Comparison of ENCODE assay signal across 15 cellular contexts in genomic region chr7:96952974-96953391, GRCh38. TPM values are rescaled to one million over a fixed set of nuclear protein-coding genes. Genes with fewer than 3 reads are reported as not detected.
DNase-seq lines count a peak whose midpoint lies in the region; ATAC-seq, FAIRE-seq and TF ChIP-seq lines count a peak whose summit lies in the region.
"Had no signal": no experiment of that assay in that cellular context is flagged by ENCODE, and none has a peak within 500 bp of the region (broad histone marks: within the 10 kb centered on the region; RNA-seq: fewer than 3 reads in every experiment).

No MANE protein-coding gene starts in this region.

- POLR2A ChIA-PET in activated CD8-positive, alpha-beta T cell treated with anti-CD3 and anti-CD28 coated beads for 36 hours (lab: Charles Lee): no interaction called here

- H3K79me2 ChIP-seq in osteoblast (ENCODE audit: insufficient read depth, low read length): no peaks in the 10 kb centered on the region

- peak overlapping the region; percentile 48 for H3K4me2 ChIP-seq in osteoblast (ENCODE audit: insufficient read depth, low read length)

- peaks cover 34% of the 10 kb centered on the region for H3K27me3 Mint-ChIP-seq in T-helper 17 cell
- H3K27me3 Mint-ChIP-seq in activated CD8-positive, alpha-beta T cell treated with anti-CD3 and anti-CD28 coated beads for 36 hours: peaks cover 19% of the 10 kb centered on the region

- no peak overlapping the region for H2AFZ ChIP-seq in osteoblast (ENCODE audit: low read length)

- H3K4me3 Mint-ChIP-seq in T-helper 17 cell: no peak overlapping the region
- no peak overlapping the region for H3K4me3 Mint-ChIP-seq in activated CD8-positive, alpha-beta T cell treated with anti-CD3 and anti-CD28 coated beads for 36 hours
- H3K4me3 Mint-ChIP-seq: activated naive CD4-positive, alpha-beta T cell treated with anti-CD3 and anti-CD28 coated beads for 36 hours had no signal

- H3K4me1 Mint-ChIP-seq in T-helper 17 cell: no peaks in the 10 kb centered on the region
- H3K4me1 Mint-ChIP-seq in activated CD8-positive, alpha-beta T cell treated with anti-CD3 and anti-CD28 coated beads for 36 hours (ENCODE audit: low read depth): no peaks in the 10 kb centered on the region

- ATAC-seq in T-helper 17 cell: no peak
- no peak for ATAC-seq in activated CD8-positive, alpha-beta T cell treated with anti-CD3 and anti-CD28 coated beads for 36 hours
- ATAC-seq: heart left ventricle had no signal

- TF ChIP-seq CTCF in bronchial epithelial cell (IDR thresholded peaks at IDR 0.05; ENCODE audit: insufficient read depth, low read length, severe bottlenecking): no peak
- TF ChIP-seq CTCF in osteoblast (IDR thresholded peaks at IDR 0.05; ENCODE audit: extremely low read depth, low read depth, low read length): no peak
- TF ChIP-seq CTCF in activated CD8-positive, alpha-beta T cell treated with anti-CD3 and anti-CD28 coated beads for 36 hours (IDR thresholded peaks at IDR 0.05): no peak

- DNase-seq in EH (ENCODE audit: low read depth): peak; percentile 46
- DNase-seq in M059J (ENCODE audit: low read depth): peak; percentile 76
- DNase-seq in bronchial epithelial cell (ENCODE audit: low read depth): peak; percentile 82
- no peak for DNase-seq in osteoblast (ENCODE audit: insufficient read length, low spot score, missing footprints)
- DNase-seq in T-helper 17 cell: no peak
- DNase-seq in activated CD8-positive, alpha-beta T cell treated with anti-CD3 and anti-CD28 coated beads for 36 hours: no peak
- DNase-seq in caudate nucleus (lab: John Stamatoyannopoulos, UW): no peak
- DNase-seq in NCI-H2029 treated with DMSO at 0.1 percent for 48 hours (lab: John Stamatoyannopoulos, UW): no peak
- DNase-seq: activated naive CD4-positive, alpha-beta T cell treated with anti-CD3 and anti-CD28 coated beads for 36 hours; central memory CD4-positive, alpha-beta T cell; heart left ventricle; left ventricle myocardium inferior; NCI-H1417; NCI-H2227 treated with DMSO at 0.1 percent for 48 hours; testis had no signal

- no peak overlapping the region for H3K4me3 ChIP-seq in bronchial epithelial cell (ENCODE audit: low read depth, low read length)
- no peak overlapping the region for H3K4me3 ChIP-seq in osteoblast (ENCODE audit: insufficient read depth, low read length)
- H3K4me3 ChIP-seq: heart left ventricle, left ventricle myocardium inferior, testis had no signal

- CTCF ChIA-PET in activated CD8-positive, alpha-beta T cell treated with anti-CD3 and anti-CD28 coated beads for 36 hours (lab: Charles Lee): no interaction called here

- no peak overlapping the region for H3K27ac Mint-ChIP-seq in T-helper 17 cell
- H3K27ac Mint-ChIP-seq in activated CD8-positive, alpha-beta T cell treated with anti-CD3 and anti-CD28 coated beads for 36 hours: no peak overlapping the region
- H3K27ac Mint-ChIP-seq: activated naive CD4-positive, alpha-beta T cell treated with anti-CD3 and anti-CD28 coated beads for 36 hours had no signal

- intact Hi-C loops in activated CD8-positive, alpha-beta T cell treated with anti-CD3 and anti-CD28 coated beads for 36 hours (cut with micrococcal nuclease): no loop called here

- FAIRE-seq in bronchial epithelial cell (lab: Jason Lieb, UNC): no peak

- H3K9me3 Mint-ChIP-seq in activated CD8-positive, alpha-beta T cell treated with anti-CD3 and anti-CD28 coated beads for 36 hours: no peaks in the 10 kb centered on the region
- H3K9me3 Mint-ChIP-seq: activated naive CD4-positive, alpha-beta T cell treated with anti-CD3 and anti-CD28 coated beads for 36 hours had no signal

- H3K36me3 ChIP-seq in bronchial epithelial cell (ENCODE audit: control insufficient read depth, insufficient read depth, low read length) (no peaks in the 10 kb centered on the region), osteoblast (ENCODE audit: insufficient read depth, low read length) (no peaks in the 10 kb centered on the region)
- H3K36me3 ChIP-seq: heart left ventricle, left ventricle myocardium inferior had no signal

- no peaks in the 10 kb centered on the region for H4K20me1 ChIP-seq in osteoblast (ENCODE audit: insufficient read depth, low read length)

- H3K27me3 ChIP-seq in bronchial epithelial cell (ENCODE audit: control insufficient read depth, insufficient read depth, low read length): peaks cover 3% of the 10 kb centered on the region
- no peaks in the 10 kb centered on the region for H3K27me3 ChIP-seq in osteoblast (ENCODE audit: insufficient read depth, low read length)
- H3K27me3 ChIP-seq: testis had no signal

- H3K4me1 ChIP-seq in osteoblast (ENCODE audit: insufficient read depth, low read length): peaks cover 41% of the 10 kb centered on the region
- H3K4me1 ChIP-seq: heart left ventricle, left ventricle myocardium inferior, testis had no signal

- H3K36me3 Mint-ChIP-seq in T-helper 17 cell (ENCODE audit: low read depth): no peaks in the 10 kb centered on the region
- no peaks in the 10 kb centered on the region for H3K36me3 Mint-ChIP-seq in activated CD8-positive, alpha-beta T cell treated with anti-CD3 and anti-CD28 coated beads for 36 hours (ENCODE audit: low read depth)

- H3K9me3 ChIP-seq in osteoblast (ENCODE audit: low read depth, low read length): no peaks in the 10 kb centered on the region
- H3K9me3 ChIP-seq in T-helper 17 cell (ENCODE audit: control insufficient read depth, low read length, poor library complexity, severe bottlenecking): no peaks in the 10 kb centered on the region
- H3K9me3 ChIP-seq: heart left ventricle, left ventricle myocardium inferior, testis had no signal

- H3K27ac ChIP-seq in osteoblast (ENCODE audit: low read depth, low read length) (peak overlapping the region; percentile 29), caudate nucleus (ENCODE audit: low read depth, low read length) (no peak overlapping the region)
- H3K27ac ChIP-seq: heart left ventricle, left ventricle myocardium inferior, testis had no signal

RNA-seq across cellular contexts. Expression of gene DLX6, which starts 52.4 kb away (rescaled TPM):
- 0.22 and 1.6 TPM in 2 replicates for total RNA-seq in M059J (2014; rRNA removed; shearing (Covaris generic))
- total RNA-seq in bronchial epithelial cell: not detected in 2 replicates
- 1.1 and 2.1 TPM in 2 replicates for total RNA-seq in osteoblast
- total RNA-seq in T-helper 17 cell: not detected
- not detected for total RNA-seq in activated CD8-positive, alpha-beta T cell treated with anti-CD3 and anti-CD28 coated beads for 36 hours
- total RNA-seq: activated naive CD4-positive, alpha-beta T cell treated with anti-CD3 and anti-CD28 coated beads for 36 hours; left ventricle myocardium inferior had no signal

Comparison
In these comparisons a context has a peak if more than half of its experiments do, and no peak if none do; other contexts are left out.
1. DNase-seq: peak in EH (single experiment), M059J (single experiment) and bronchial epithelial cell (single experiment); none in osteoblast (single experiment), T-helper 17 cell (0 of 3), activated CD8-positive, alpha-beta T cell treated with anti-CD3 and anti-CD28 coated beads for 36 hours (single experiment), caudate nucleus (0 of 61) and NCI-H2029 treated with DMSO at 0.1 percent for 48 hours (single experiment).